3 cellular contexts compared by ENCODE assay signal in the genomic region with DNA sequence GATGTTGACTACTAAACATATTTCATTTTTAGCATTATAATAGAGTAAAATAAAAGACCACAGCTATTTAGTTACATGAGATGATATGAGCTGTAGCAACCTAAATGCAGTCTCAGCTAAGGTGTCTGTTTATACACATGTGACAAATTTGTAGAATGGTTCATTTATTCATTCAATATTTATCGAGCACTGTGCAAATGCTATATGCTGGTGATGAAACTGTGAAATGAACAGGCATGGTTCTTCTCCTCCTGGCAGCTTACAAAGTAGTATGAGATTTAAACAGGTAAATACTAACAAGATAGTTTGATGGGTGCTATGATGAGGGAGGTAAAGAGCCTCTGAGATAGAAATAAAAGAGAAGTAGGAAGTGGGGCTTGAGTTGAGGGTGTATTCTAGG.
TF ChIP-seq lines count a peak whose summit lies in the region.

No MANE protein-coding gene starts in this region.

TF ChIP-seq in A549, 52 proteins besides CTCF, POLR2A, EP300 and RAD21 (continued from another document):
- TF ChIP-seq, protein P1, sequence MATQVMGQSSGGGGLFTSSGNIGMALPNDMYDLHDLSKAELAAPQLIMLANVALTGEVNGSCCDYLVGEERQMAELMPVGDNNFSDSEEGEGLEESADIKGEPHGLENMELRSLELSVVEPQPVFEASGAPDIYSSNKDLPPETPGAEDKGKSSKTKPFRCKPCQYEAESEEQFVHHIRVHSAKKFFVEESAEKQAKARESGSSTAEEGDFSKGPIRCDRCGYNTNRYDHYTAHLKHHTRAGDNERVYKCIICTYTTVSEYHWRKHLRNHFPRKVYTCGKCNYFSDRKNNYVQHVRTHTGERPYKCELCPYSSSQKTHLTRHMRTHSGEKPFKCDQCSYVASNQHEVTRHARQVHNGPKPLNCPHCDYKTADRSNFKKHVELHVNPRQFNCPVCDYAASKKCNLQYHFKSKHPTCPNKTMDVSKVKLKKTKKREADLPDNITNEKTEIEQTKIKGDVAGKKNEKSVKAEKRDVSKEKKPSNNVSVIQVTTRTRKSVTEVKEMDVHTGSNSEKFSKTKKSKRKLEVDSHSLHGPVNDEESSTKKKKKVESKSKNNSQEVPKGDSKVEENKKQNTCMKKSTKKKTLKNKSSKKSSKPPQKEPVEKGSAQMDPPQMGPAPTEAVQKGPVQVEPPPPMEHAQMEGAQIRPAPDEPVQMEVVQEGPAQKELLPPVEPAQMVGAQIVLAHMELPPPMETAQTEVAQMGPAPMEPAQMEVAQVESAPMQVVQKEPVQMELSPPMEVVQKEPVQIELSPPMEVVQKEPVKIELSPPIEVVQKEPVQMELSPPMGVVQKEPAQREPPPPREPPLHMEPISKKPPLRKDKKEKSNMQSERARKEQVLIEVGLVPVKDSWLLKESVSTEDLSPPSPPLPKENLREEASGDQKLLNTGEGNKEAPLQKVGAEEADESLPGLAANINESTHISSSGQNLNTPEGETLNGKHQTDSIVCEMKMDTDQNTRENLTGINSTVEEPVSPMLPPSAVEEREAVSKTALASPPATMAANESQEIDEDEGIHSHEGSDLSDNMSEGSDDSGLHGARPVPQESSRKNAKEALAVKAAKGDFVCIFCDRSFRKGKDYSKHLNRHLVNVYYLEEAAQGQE (IDR thresholded peaks at IDR 0.05) = no peak
- TF ChIP-seq SMC3 (IDR thresholded peaks at IDR 0.05) = no peak
- TF ChIP-seq, protein P2, sequence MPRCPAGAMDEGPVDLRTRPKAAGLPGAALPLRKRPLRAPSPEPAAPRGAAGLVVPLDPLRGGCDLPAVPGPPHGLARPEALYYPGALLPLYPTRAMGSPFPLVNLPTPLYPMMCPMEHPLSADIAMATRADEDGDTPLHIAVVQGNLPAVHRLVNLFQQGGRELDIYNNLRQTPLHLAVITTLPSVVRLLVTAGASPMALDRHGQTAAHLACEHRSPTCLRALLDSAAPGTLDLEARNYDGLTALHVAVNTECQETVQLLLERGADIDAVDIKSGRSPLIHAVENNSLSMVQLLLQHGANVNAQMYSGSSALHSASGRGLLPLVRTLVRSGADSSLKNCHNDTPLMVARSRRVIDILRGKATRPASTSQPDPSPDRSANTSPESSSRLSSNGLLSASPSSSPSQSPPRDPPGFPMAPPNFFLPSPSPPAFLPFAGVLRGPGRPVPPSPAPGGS (IDR thresholded peaks at IDR 0.05) = no peak
- TF ChIP-seq TFCP2L1 (CRISPR knock-in tag; IDR thresholded peaks at IDR 0.05) = no peak
- no peak for TF ChIP-seq ZC3H11A (IDR thresholded peaks at IDR 0.05)
- no peak for TF ChIP-seq CEBPB (IDR thresholded peaks at IDR 0.05)
- TF ChIP-seq, protein P3, sequence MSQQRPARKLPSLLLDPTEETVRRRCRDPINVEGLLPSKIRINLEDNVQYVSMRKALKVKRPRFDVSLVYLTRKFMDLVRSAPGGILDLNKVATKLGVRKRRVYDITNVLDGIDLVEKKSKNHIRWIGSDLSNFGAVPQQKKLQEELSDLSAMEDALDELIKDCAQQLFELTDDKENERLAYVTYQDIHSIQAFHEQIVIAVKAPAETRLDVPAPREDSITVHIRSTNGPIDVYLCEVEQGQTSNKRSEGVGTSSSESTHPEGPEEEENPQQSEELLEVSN (IDR thresholded peaks at IDR 0.05; ENCODE audit: borderline replicate concordance, low read depth) = no peak
- no peak for TF ChIP-seq BHLHE40 (IDR thresholded peaks at IDR 0.05; ENCODE audit: low read depth, low read length)
- no peak for TF ChIP-seq JUN (IDR thresholded peaks at IDR 0.05)
- no peak for TF ChIP-seq CHD4 (IDR thresholded peaks at IDR 0.05; ENCODE audit: borderline replicate concordance)
- TF ChIP-seq RFX5 (IDR thresholded peaks at IDR 0.05) = no peak
- TF ChIP-seq FOXS1 (CRISPR knock-in tag; IDR thresholded peaks at IDR 0.05) = no peak
- no peak for TF ChIP-seq NPAS2 (CRISPR knock-in tag; IDR thresholded peaks at IDR 0.05; ENCODE audit: borderline replicate concordance)
- TF ChIP-seq HDAC2 (IDR thresholded peaks at IDR 0.05) = no peak
- no peak for TF ChIP-seq MAZ (IDR thresholded peaks at IDR 0.05; ENCODE audit: borderline replicate concordance, low read depth, low read length)
- TF ChIP-seq FOSB (CRISPR knock-in tag; IDR thresholded peaks at IDR 0.05) = no peak
- TF ChIP-seq, protein P4, sequence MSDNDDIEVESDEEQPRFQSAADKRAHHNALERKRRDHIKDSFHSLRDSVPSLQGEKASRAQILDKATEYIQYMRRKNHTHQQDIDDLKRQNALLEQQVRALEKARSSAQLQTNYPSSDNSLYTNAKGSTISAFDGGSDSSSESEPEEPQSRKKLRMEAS (IDR thresholded peaks at IDR 0.05) = no peak
- no peak for TF ChIP-seq TP53 (CRISPR knock-in tag; IDR thresholded peaks at IDR 0.05)

TF ChIP-seq in GM23338, 12 proteins besides CTCF, POLR2A, EP300 and RAD21 (continues in another document):
- TF ChIP-seq, protein P5, sequence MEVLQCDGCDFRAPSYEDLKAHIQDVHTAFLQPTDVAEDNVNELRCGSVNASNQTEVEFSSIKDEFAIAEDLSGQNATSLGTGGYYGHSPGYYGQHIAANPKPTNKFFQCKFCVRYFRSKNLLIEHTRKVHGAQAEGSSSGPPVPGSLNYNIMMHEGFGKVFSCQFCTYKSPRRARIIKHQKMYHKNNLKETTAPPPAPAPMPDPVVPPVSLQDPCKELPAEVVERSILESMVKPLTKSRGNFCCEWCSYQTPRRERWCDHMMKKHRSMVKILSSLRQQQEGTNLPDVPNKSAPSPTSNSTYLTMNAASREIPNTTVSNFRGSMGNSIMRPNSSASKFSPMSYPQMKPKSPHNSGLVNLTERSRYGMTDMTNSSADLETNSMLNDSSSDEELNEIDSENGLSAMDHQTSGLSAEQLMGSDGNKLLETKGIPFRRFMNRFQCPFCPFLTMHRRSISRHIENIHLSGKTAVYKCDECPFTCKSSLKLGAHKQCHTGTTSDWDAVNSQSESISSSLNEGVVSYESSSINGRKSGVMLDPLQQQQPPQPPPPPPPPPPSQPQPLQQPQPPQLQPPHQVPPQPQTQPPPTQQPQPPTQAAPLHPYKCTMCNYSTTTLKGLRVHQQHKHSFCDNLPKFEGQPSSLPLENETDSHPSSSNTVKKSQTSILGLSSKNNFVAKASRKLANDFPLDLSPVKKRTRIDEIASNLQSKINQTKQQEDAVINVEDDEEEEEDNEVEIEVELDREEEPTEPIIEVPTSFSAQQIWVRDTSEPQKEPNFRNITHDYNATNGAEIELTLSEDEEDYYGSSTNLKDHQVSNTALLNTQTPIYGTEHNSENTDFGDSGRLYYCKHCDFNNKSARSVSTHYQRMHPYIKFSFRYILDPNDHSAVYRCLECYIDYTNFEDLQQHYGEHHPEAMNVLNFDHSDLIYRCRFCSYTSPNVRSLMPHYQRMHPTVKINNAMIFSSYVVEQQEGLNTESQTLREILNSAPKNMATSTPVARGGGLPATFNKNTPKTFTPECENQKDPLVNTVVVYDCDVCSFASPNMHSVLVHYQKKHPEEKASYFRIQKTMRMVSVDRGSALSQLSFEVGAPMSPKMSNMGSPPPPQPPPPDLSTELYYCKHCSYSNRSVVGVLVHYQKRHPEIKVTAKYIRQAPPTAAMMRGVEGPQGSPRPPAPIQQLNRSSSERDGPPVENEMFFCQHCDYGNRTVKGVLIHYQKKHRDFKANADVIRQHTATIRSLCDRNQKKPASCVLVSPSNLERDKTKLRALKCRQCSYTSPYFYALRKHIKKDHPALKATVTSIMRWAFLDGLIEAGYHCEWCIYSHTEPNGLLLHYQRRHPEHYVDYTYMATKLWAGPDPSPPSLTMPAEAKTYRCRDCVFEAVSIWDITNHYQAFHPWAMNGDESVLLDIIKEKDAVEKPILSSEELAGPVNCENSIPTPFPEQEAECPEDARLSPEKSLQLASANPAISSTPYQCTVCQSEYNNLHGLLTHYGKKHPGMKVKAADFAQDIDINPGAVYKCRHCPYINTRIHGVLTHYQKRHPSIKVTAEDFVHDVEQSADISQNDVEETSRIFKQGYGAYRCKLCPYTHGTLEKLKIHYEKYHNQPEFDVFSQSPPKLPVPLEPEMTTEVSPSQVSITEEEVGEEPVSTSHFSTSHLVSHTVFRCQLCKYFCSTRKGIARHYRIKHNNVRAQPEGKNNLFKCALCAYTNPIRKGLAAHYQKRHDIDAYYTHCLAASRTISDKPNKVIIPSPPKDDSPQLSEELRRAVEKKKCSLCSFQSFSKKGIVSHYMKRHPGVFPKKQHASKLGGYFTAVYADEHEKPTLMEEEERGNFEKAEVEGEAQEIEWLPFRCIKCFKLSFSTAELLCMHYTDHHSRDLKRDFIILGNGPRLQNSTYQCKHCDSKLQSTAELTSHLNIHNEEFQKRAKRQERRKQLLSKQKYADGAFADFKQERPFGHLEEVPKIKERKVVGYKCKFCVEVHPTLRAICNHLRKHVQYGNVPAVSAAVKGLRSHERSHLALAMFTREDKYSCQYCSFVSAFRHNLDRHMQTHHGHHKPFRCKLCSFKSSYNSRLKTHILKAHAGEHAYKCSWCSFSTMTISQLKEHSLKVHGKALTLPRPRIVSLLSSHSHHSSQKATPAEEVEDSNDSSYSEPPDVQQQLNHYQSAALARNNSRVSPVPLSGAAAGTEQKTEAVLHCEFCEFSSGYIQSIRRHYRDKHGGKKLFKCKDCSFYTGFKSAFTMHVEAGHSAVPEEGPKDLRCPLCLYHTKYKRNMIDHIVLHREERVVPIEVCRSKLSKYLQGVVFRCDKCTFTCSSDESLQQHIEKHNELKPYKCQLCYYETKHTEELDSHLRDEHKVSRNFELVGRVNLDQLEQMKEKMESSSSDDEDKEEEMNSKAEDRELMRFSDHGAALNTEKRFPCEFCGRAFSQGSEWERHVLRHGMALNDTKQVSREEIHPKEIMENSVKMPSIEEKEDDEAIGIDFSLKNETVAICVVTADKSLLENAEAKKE (CRISPR knock-in tag; IDR thresholded peaks at IDR 0.05) = no peak
- TF ChIP-seq ZNF331 (CRISPR knock-in tag; IDR thresholded peaks at IDR 0.05; ENCODE audit: low read depth) (no peak), JUNB (IDR thresholded peaks at IDR 0.05; ENCODE audit: unreplicated experiment) (no peak), EZH2phosphoT487 (IDR thresholded peaks at IDR 0.05; ENCODE audit: unreplicated experiment) (no peak)
- TF ChIP-seq, protein P6, sequence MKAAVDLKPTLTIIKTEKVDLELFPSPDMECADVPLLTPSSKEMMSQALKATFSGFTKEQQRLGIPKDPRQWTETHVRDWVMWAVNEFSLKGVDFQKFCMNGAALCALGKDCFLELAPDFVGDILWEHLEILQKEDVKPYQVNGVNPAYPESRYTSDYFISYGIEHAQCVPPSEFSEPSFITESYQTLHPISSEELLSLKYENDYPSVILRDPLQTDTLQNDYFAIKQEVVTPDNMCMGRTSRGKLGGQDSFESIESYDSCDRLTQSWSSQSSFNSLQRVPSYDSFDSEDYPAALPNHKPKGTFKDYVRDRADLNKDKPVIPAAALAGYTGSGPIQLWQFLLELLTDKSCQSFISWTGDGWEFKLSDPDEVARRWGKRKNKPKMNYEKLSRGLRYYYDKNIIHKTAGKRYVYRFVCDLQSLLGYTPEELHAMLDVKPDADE (IDR thresholded peaks at IDR 0.05) = no peak

TF ChIP-seq in WTC11, 78 proteins besides CTCF, POLR2A, EP300 and RAD21 (continued from another document):
- TF ChIP-seq, protein P7, sequence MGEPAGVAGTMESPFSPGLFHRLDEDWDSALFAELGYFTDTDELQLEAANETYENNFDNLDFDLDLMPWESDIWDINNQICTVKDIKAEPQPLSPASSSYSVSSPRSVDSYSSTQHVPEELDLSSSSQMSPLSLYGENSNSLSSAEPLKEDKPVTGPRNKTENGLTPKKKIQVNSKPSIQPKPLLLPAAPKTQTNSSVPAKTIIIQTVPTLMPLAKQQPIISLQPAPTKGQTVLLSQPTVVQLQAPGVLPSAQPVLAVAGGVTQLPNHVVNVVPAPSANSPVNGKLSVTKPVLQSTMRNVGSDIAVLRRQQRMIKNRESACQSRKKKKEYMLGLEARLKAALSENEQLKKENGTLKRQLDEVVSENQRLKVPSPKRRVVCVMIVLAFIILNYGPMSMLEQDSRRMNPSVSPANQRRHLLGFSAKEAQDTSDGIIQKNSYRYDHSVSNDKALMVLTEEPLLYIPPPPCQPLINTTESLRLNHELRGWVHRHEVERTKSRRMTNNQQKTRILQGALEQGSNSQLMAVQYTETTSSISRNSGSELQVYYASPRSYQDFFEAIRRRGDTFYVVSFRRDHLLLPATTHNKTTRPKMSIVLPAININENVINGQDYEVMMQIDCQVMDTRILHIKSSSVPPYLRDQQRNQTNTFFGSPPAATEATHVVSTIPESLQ (CRISPR knock-in tag; IDR thresholded peaks at IDR 0.05) = no peak
